Comparison of ENCODE assay signal across 17 cellular contexts in the genomic region with DNA sequence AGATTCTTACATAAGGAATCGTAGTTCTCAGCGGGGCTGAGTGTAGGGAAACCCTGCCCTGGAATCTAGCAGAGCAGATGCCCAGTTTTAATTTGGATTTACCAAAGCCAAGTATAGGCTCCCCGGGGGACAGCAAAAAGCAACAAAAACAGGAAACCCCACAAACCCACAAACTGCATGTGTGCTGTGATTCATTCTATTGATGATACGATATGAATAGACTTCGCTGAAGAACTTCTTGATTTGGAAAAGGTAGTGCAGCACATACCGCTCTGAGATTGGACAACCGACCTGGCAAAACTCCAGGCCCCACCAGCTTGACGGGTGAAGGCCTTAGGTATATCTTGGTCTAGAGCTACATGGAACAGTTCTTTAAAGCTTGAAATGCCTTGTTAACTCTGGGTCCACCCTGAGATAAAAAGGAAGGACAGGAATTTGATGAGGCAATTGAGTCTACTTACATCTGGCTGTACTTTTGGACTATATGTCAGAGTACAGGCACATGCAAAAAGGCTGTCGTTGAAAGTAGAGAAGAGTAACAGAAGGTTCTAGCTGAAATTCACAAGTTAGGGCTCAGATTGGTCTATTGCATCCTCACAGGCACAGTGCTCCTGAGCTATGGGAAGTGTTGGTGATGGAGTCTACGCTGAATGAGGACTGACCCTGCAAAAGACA. TPM values are rescaled to one million over a fixed set of nuclear protein-coding genes. Genes with fewer than 3 reads are reported as not detected.
DNase-seq lines count a peak whose midpoint lies in the region; ATAC-seq, FAIRE-seq and TF ChIP-seq lines count a peak whose summit lies in the region.
"Had no signal": no experiment of that assay in that cellular context is flagged by ENCODE, and none has a peak within 500 bp of the region (broad histone marks: within the 10 kb centered on the region; RNA-seq: fewer than 3 reads in every experiment).

No MANE protein-coding gene starts in this region.

- no peaks in the 10 kb centered on the region for H3K27me3 ChIP-seq in endothelial cell of umbilical vein (ENCODE audit: control insufficient read depth in 2 of 2, insufficient read depth in 2 of 2, low read length in 2 of 2)
- H3K27me3 ChIP-seq: hepatocyte, right atrium auricular region had no signal

- ATAC-seq in T-cell (replicated peaks in 1 of 4), result peak in 3 of 4 experiments; percentile 43 to 53 (median 50)

- no peak for TF ChIP-seq POLR2A in endothelial cell of umbilical vein (IDR thresholded peaks at IDR 0.05; ENCODE audit: low read depth, low read length)

- H3K27ac Mint-ChIP-seq in T-cell, result peak overlapping the region; percentile 76 to 79
- H3K27ac Mint-ChIP-seq: stimulated activated naive CD8-positive, alpha-beta T cell treated with anti-CD3 and anti-CD28 coated beads, Interleukin-15, Interleukin-2, amounts not matched to agents 100 ng/mL and 50 ng/mL, for 24 hours had no signal

- peak; percentile 80 for FAIRE-seq in endothelial cell of umbilical vein (lab: Jason Lieb, UNC)

- H3K79me2 ChIP-seq in endothelial cell of umbilical vein (ENCODE audit: control insufficient read depth, insufficient read depth, low read length), result no peaks in the 10 kb centered on the region
- H3K79me2 ChIP-seq: hepatocyte had no signal

- H3K36me3 ChIP-seq in endothelial cell of umbilical vein (ENCODE audit: control insufficient read depth in 2 of 2, extremely low read depth in 1 of 2, insufficient read depth in 2 of 2, low read length in 2 of 2), result no peaks in the 10 kb centered on the region
- H3K36me3 ChIP-seq: right atrium auricular region had no signal

- H3K4me3 ChIP-seq in endothelial cell of umbilical vein (replicated peaks in 1 of 3; ENCODE audit: insufficient read depth in 1 of 3, low read depth in 1 of 3, low read length in 3 of 3), result no peak overlapping the region
- H3K4me3 ChIP-seq in skeletal muscle cell (ENCODE audit: low read depth, low read length), result no peak overlapping the region
- H3K4me3 ChIP-seq: hepatocyte, right atrium auricular region had no signal

- dilution Hi-C loops in endothelial cell of umbilical vein (cut with MboI; ENCODE audit: extremely low pct_ligation_motif_present, low sequenced_read_pairs), result no loop called here

- CTCF ChIA-PET in T-cell (lab: Charles Lee), result interaction anchor here (0.5 to 1.5 kb wide), 4 partner anchors 9 to 367 kb away, joined by 3 to 10 read pairs (median 4); no protein-coding TSS in a partner anchor
- CTCF ChIA-PET in endothelial cell of umbilical vein (lab: Charles Lee), result interaction anchor here (1.2 to 5.7 kb wide), 5 partner anchors 9 to 362 kb away, joined by 3 to 127 read pairs (median 13); no protein-coding TSS in a partner anchor

- peak overlapping the region; percentile 14 for H2AFZ ChIP-seq in endothelial cell of umbilical vein (ENCODE audit: low read depth, low read length)

- H3K27me3 Mint-ChIP-seq in T-cell, result peaks cover 8 to 12% of the 10 kb centered on the region in 2 donors

- H3K4me2 ChIP-seq in endothelial cell of umbilical vein (ENCODE audit: insufficient read depth, low read length), result no peak overlapping the region
- H3K4me2 ChIP-seq: hepatocyte had no signal

- POLR2A ChIA-PET in T-cell (lab: Charles Lee) (no interaction called here), endothelial cell of umbilical vein (lab: Charles Lee) (no interaction called here)

- TF ChIP-seq CTCF in endothelial cell of umbilical vein (IDR thresholded peaks at IDR 0.05; ENCODE audit: extremely low read depth in 1 of 2, insufficient read depth in 1 of 2, low read depth in 1 of 2, low read length in 2 of 2), result no peak

- H4K20me1 ChIP-seq in endothelial cell of umbilical vein (replicated peaks; ENCODE audit: control insufficient read depth, extremely low read depth, insufficient read depth, low read length), result no peaks in the 10 kb centered on the region

- H3K9me3 Mint-ChIP-seq in T-cell, result no peaks in the 10 kb centered on the region
- H3K9me3 Mint-ChIP-seq: stimulated activated naive CD8-positive, alpha-beta T cell treated with anti-CD3 and anti-CD28 coated beads, Interleukin-15, Interleukin-2, amounts not matched to agents 100 ng/mL and 50 ng/mL, for 24 hours had no signal

- H3K36me3 Mint-ChIP-seq in T-cell, result no peaks in the 10 kb centered on the region
- H3K36me3 Mint-ChIP-seq: naive B cell had no signal

- BruUV-seq in endothelial cell of umbilical vein (replicated peaks; lab: Mats Ljungman, UMichigan), result no TSS peak

- H3K4me1 Mint-ChIP-seq in T-cell, result peaks cover 0 to 23% (median 21%) of the 10 kb centered on the region in 3 donors

- H3K9me3 ChIP-seq in endothelial cell of umbilical vein (replicated peaks; ENCODE audit: control insufficient read depth, insufficient read depth, low read length), result no peaks in the 10 kb centered on the region
- H3K9me3 ChIP-seq: right atrium auricular region had no signal

- peaks cover 15% of the 10 kb centered on the region for H3K4me1 ChIP-seq in endothelial cell of umbilical vein (ENCODE audit: control insufficient read depth, extremely low read depth, insufficient read depth, low read length)
- H3K4me1 ChIP-seq: right atrium auricular region had no signal

- H3K9me1 ChIP-seq in endothelial cell of umbilical vein (replicated peaks; ENCODE audit: control insufficient read depth, extremely low read depth, insufficient read depth, low read length), result no peaks in the 10 kb centered on the region

- intact Hi-C loops in endothelial cell of umbilical vein (cut with micrococcal nuclease), result loop anchor here (5.0 kb wide), 2 partner anchors 40 to 380 kb away; a partner anchor contains a TSS

- H3K27ac ChIP-seq in endothelial cell of umbilical vein (ENCODE audit: insufficient read depth, low read depth, low read length), result no peak overlapping the region
- H3K27ac ChIP-seq: hepatocyte, right atrium auricular region had no signal

- H3K4me3 Mint-ChIP-seq in T-cell, result no peak overlapping the region
- H3K4me3 Mint-ChIP-seq: naive B cell; stimulated activated naive CD8-positive, alpha-beta T cell treated with anti-CD3 and anti-CD28 coated beads, Interleukin-15, Interleukin-2, amounts not matched to agents 100 ng/mL and 50 ng/mL, for 24 hours had no signal

- no peak overlapping the region for H3K9ac ChIP-seq in endothelial cell of umbilical vein (replicated peaks; ENCODE audit: extremely low read depth, insufficient read depth, low read length)

- DNase-seq in NCI-H82 (lab: John Stamatoyannopoulos, UW) (peak; percentile 55), NCI-H82 treated with DMSO at 0.1 percent for 48 hours (lab: John Stamatoyannopoulos, UW; ENCODE audit: unreplicated experiment) (no peak), T-cell (peak in 2 of 34 experiments; percentile 10 to 11), endothelial cell of umbilical vein (ENCODE audit: low read depth, low spot score) (peak; percentile 17), skeletal muscle cell (ENCODE audit: low read depth) (peak; percentile 65), foreskin melanocyte (no peak), occipital lobe (lab: John Stamatoyannopoulos, UW) (no peak), NCI-H1436 treated with DMSO at 0.1 percent for 48 hours (lab: John Stamatoyannopoulos, UW) (no peak)
- DNase-seq: 8988T, Calu3, H7, naive B cell, NCI-H526 had no signal

TF ChIP-seq in endothelial cell of umbilical vein, 7 proteins besides CTCF, POLR2A, EP300 and RAD21:
- TF ChIP-seq, protein P1, sequence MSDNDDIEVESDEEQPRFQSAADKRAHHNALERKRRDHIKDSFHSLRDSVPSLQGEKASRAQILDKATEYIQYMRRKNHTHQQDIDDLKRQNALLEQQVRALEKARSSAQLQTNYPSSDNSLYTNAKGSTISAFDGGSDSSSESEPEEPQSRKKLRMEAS (IDR thresholded peaks at IDR 0.05; ENCODE audit: insufficient read depth, insufficient read length), result no peak
- no peak for TF ChIP-seq EZH2 (IDR thresholded peaks at IDR 0.05; ENCODE audit: borderline replicate concordance, low read depth, low read length, severe bottlenecking)
- TF ChIP-seq POLR2AphosphoS5 (IDR thresholded peaks at IDR 0.05; ENCODE audit: insufficient read depth, low read depth, low read length), result no peak
- no peak for TF ChIP-seq JUN (IDR thresholded peaks at IDR 0.05; ENCODE audit: borderline replicate concordance, insufficient read depth, insufficient read length, low read depth)
- TF ChIP-seq FOS (IDR thresholded peaks at IDR 0.05; ENCODE audit: borderline replicate concordance, insufficient read depth, low read length), result peak; percentile 31
- peak; percentile 33 for TF ChIP-seq GATA2 (IDR thresholded peaks at IDR 0.05; ENCODE audit: insufficient read depth, insufficient read length, low read depth, low read length)
- no peak for TF ChIP-seq MYC (IDR thresholded peaks at IDR 0.05; ENCODE audit: low read depth, low read length)

RNA-seq across cellular contexts. Expression of a gene that starts 49.1 kb away (rescaled TPM):
- not detected for total RNA-seq in T-cell
- not detected in 2 replicates for total RNA-seq in endothelial cell of umbilical vein
- not detected in 2 replicates for polyA plus RNA-seq in endothelial cell of umbilical vein
- not detected in 2 replicates for polyA plus RNA-seq in endothelial cell of umbilical vein (2011; cell fraction: cytosol; rRNA removed)
- not detected in 2 replicates for polyA plus RNA-seq in endothelial cell of umbilical vein (2011; cell fraction: nucleus; rRNA removed)
- not detected in 2 replicates for polyA plus RNA-seq in endothelial cell of umbilical vein (2012)
- polyA minus RNA-seq in endothelial cell of umbilical vein, result not detected in 2 replicates
- not detected for polyA minus RNA-seq in endothelial cell of umbilical vein (2011; cell fraction: cytosol; rRNA and poly(A)+ RNA removed)
- polyA minus RNA-seq in endothelial cell of umbilical vein (2011; cell fraction: nucleus; rRNA and poly(A)+ RNA removed), result not detected in 2 replicates
- not detected for total RNA-seq in occipital lobe
- total RNA-seq: Calu3, H7, hepatocyte, right atrium auricular region, RPMI7951 had no signal
- polyA plus RNA-seq: hepatocyte had no signal

Comparison
In these comparisons a context has a peak if more than half of its experiments do, and no peak if none do; other contexts are left out.
1. DNase-seq: peak in NCI-H82 (single experiment), endothelial cell of umbilical vein (single experiment) and skeletal muscle cell (single experiment); none in NCI-H82 treated with DMSO at 0.1 percent for 48 hours (single experiment), foreskin melanocyte (single experiment), occipital lobe (single experiment) and NCI-H1436 treated with DMSO at 0.1 percent for 48 hours (single experiment).